ENCODE assay signal across 13 cellular contexts in genomic region chr7:134355925-134356324, GRCh38. TPM values are rescaled to one million over a fixed set of nuclear protein-coding genes. Genes with fewer than 3 reads are reported as not detected.
A peak's percentile ranks its signal among the peaks of the same experiment; 100 is the strongest.
DNase-seq lines count a peak whose midpoint lies in the region; ATAC-seq and TF ChIP-seq lines count a peak whose summit lies in the region.
"Had no signal": no experiment of that assay in that cellular context is flagged by ENCODE, and none has a peak within 500 bp of the region (broad histone marks: within the 10 kb centered on the region; RNA-seq: fewer than 3 reads in every experiment).

No MANE protein-coding gene starts in this region.

- no peak for ATAC-seq in naive thymus-derived CD4-positive, alpha-beta T cell

- H3K4me1 ChIP-seq in PC-9 (replicated peaks; ENCODE audit: insufficient read depth): peaks cover 6% of the 10 kb centered on the region
- H3K4me1 ChIP-seq in naive thymus-derived CD4-positive, alpha-beta T cell (ENCODE audit: control insufficient read depth in 2 of 2, insufficient read depth in 2 of 2, low read length in 2 of 2): no peaks in the 10 kb centered on the region
- H3K4me1 ChIP-seq: neural progenitor cell had no signal

- H3K9me3 ChIP-seq in PC-9 (ENCODE audit: insufficient read depth, low read depth): 0 out of 2 replicates have a peak, but pooled peaks cover 4% of the 10 kb centered on the region
- H3K9me3 ChIP-seq in naive thymus-derived CD4-positive, alpha-beta T cell (ENCODE audit: control insufficient read depth in 2 of 3, low read length in 3 of 3): no peaks in the 10 kb centered on the region

- H3F3A ChIP-seq in PC-9 (ENCODE audit: insufficient read depth, low read depth): no peaks in the 10 kb centered on the region; the same call in 1 of the 2 replicates

- DNase-seq in AG10803 (ENCODE audit: low read depth): peak; percentile 85
- DNase-seq in PC-9: peak in 1 of 2 experiments; percentile 52
- DNase-seq in fibroblast of the aortic adventitia (ENCODE audit: low read depth): peak; percentile 64
- no peak for DNase-seq in 8988T
- no peak for DNase-seq in NCI-H128 (lab: John Stamatoyannopoulos, UW; ENCODE audit: unreplicated experiment)
- no peak for DNase-seq in NCI-H187 treated with DMSO at 0.1 percent for 48 hours (lab: John Stamatoyannopoulos, UW)
- no peak for DNase-seq in naive thymus-derived CD4-positive, alpha-beta T cell
- DNase-seq: HCEC 1CT, NCI-H1092 had no signal

- POLR2A ChIA-PET in PC-9 (lab: Charles Lee; ENCODE audit: unreplicated experiment): no interaction called here
- POLR2A ChIA-PET in naive thymus-derived CD4-positive, alpha-beta T cell (lab: Charles Lee): no interaction called here

- no peak overlapping the region for H3K4me3 Mint-ChIP-seq in nephron
- H3K4me3 Mint-ChIP-seq in naive thymus-derived CD4-positive, alpha-beta T cell: no peak overlapping the region
- H3K4me3 Mint-ChIP-seq: activated naive CD4-positive, alpha-beta T cell treated with anti-CD3 and anti-CD28 coated beads, Interleukin-2, amount 50 U/mL, for 24 hours; neural progenitor cell had no signal

- H3K27me3 ChIP-seq in PC-9 (ENCODE audit: insufficient read depth, low read depth): no peaks in the 10 kb centered on the region
- H3K27me3 ChIP-seq in naive thymus-derived CD4-positive, alpha-beta T cell (ENCODE audit: control insufficient read depth in 2 of 2, insufficient read depth in 2 of 2, low read length in 2 of 2): no peaks in the 10 kb centered on the region
- H3K27me3 ChIP-seq: neural progenitor cell had no signal

- H3K9me2 ChIP-seq in PC-9 (ENCODE audit: insufficient read depth): no peaks in the 10 kb centered on the region

- H3K27ac Mint-ChIP-seq in nephron: peak overlapping the region; percentile 76 to 94 (median 79)
- no peak overlapping the region for H3K27ac Mint-ChIP-seq in naive thymus-derived CD4-positive, alpha-beta T cell
- H3K27ac Mint-ChIP-seq: activated naive CD4-positive, alpha-beta T cell treated with anti-CD3 and anti-CD28 coated beads, Interleukin-2, amount 50 U/mL, for 24 hours; neural progenitor cell had no signal

- CTCF ChIA-PET in PC-9 (lab: Charles Lee): no interaction called here
- CTCF ChIA-PET in naive thymus-derived CD4-positive, alpha-beta T cell (lab: Charles Lee): interaction anchor here (1.1 kb wide), 1 partner anchor 39 kb away, joined by 3 read pairs; the partner anchor contains the start of gene SLC35B4

- no peak overlapping the region for H3K27ac ChIP-seq in PC-9
- no peak overlapping the region for H3K27ac ChIP-seq in naive thymus-derived CD4-positive, alpha-beta T cell (ENCODE audit: low read depth, low read length)
- H3K27ac ChIP-seq: neural progenitor cell, RWPE1 had no signal

- intact Hi-C loops in PC-9 (cut with micrococcal nuclease; ENCODE audit: unreplicated experiment): no loop called here
- intact Hi-C loops in naive thymus-derived CD4-positive, alpha-beta T cell (cut with micrococcal nuclease): loop anchor here in 1 of 2 donors (5.0 kb wide), 1 partner anchor 156 kb away; no protein-coding TSS in a partner anchor

- peaks cover 13% of the 10 kb centered on the region for H3K27me3 Mint-ChIP-seq in nephron (ENCODE audit: low read depth)
- peaks cover 0 to 6% (median 5%) of the 10 kb centered on the region in 5 donors for H3K27me3 Mint-ChIP-seq in naive thymus-derived CD4-positive, alpha-beta T cell

- peaks cover 4% of the 10 kb centered on the region for H3K4me1 Mint-ChIP-seq in nephron
- H3K4me1 Mint-ChIP-seq in naive thymus-derived CD4-positive, alpha-beta T cell: peaks cover 0 to 4% (median 0%) of the 10 kb centered on the region in 7 donors
- H3K4me1 Mint-ChIP-seq: activated naive CD4-positive, alpha-beta T cell treated with anti-CD3 and anti-CD28 coated beads, Interleukin-2, amount 50 U/mL, for 24 hours; neural progenitor cell had no signal

- peak overlapping the region; percentile 10; the same call in 1 of the 2 replicates for H3K4me2 ChIP-seq in PC-9
- H3K4me2 ChIP-seq: neural progenitor cell had no signal

- no peaks in the 10 kb centered on the region for H3K36me3 Mint-ChIP-seq in nephron (ENCODE audit: low read depth)
- no peaks in the 10 kb centered on the region for H3K36me3 Mint-ChIP-seq in naive thymus-derived CD4-positive, alpha-beta T cell
- H3K36me3 Mint-ChIP-seq: activated naive CD4-positive, alpha-beta T cell treated with anti-CD3 and anti-CD28 coated beads, Interleukin-2, amount 50 U/mL, for 24 hours; neural progenitor cell had no signal

- no peak for TF ChIP-seq CTCF in AG10803 (conservative IDR thresholded peaks at IDR 0.05; ENCODE audit: low read length)
- TF ChIP-seq CTCF in PC-9 (conservative IDR thresholded peaks at IDR 0.05): no peak
- no peak for TF ChIP-seq CTCF in fibroblast of the aortic adventitia (IDR thresholded peaks at IDR 0.05; ENCODE audit: insufficient read depth, low read length)
- TF ChIP-seq CTCF in nephron (IDR thresholded peaks at IDR 0.05; ENCODE audit: unreplicated experiment in 3 of 3): no peak

- H3K36me3 ChIP-seq in PC-9 (ENCODE audit: low read depth): no peaks in the 10 kb centered on the region
- no peaks in the 10 kb centered on the region for H3K36me3 ChIP-seq in naive thymus-derived CD4-positive, alpha-beta T cell (ENCODE audit: control insufficient read depth in 2 of 3, insufficient read depth in 3 of 3, low read length in 3 of 3)
- H3K36me3 ChIP-seq: neural progenitor cell had no signal

- H3K79me2 ChIP-seq in PC-9 (ENCODE audit: low read depth): no peaks in the 10 kb centered on the region

- H2AFZ ChIP-seq in PC-9: 0 out of 2 replicates have a peak overlapping the region, but pooled peaks have one; percentile 48
- H2AFZ ChIP-seq: neural progenitor cell had no signal

- no peaks in the 10 kb centered on the region for H3K9me3 Mint-ChIP-seq in nephron
- peaks cover 0 to 1% (median 0%) of the 10 kb centered on the region in 11 donors for H3K9me3 Mint-ChIP-seq in naive thymus-derived CD4-positive, alpha-beta T cell
- H3K9me3 Mint-ChIP-seq: activated naive CD4-positive, alpha-beta T cell treated with anti-CD3 and anti-CD28 coated beads, Interleukin-2, amount 50 U/mL, for 24 hours; neural progenitor cell had no signal

- no peak overlapping the region for H3K4me3 ChIP-seq in AG10803 (ENCODE audit: low read length)
- no peak overlapping the region for H3K4me3 ChIP-seq in PC-9
- no peak overlapping the region for H3K4me3 ChIP-seq in fibroblast of the aortic adventitia (ENCODE audit: low read depth, low read length)
- H3K4me3 ChIP-seq in naive thymus-derived CD4-positive, alpha-beta T cell (ENCODE audit: low read length): no peak overlapping the region
- H3K4me3 ChIP-seq: neural progenitor cell had no signal

- no TSS peak for BruUV-seq in PC-9 (replicated peaks; lab: Mats Ljungman, UMichigan)

- H4K20me1 ChIP-seq in PC-9 (ENCODE audit: insufficient read depth): no peaks in the 10 kb centered on the region

RNA-seq across cellular contexts. Expression of gene SLC35B4, which starts 39.2 kb away (rescaled TPM):
- total RNA-seq in PC-9 (2021) (16.7 and 17.9 TPM in 2 replicates), fibroblast of the aortic adventitia (ENCODE audit: low replicate concordance) (7.8 and 18.4 TPM in 2 replicates)
- total RNA-seq in naive thymus-derived CD4-positive, alpha-beta T cell: 10 to 100 TPM in 4 of 5 experiments, 1 to 10 TPM in 1; 9.8 to 19.2 (median 12.2) TPM
- polyA plus RNA-seq in naive thymus-derived CD4-positive, alpha-beta T cell: 10 to 100 TPM in 1 of 2 donors, 1 to 10 TPM in 1; 10.0 to 14.7 TPM

Comparison
In these comparisons a context has a peak if more than half of its experiments do, and no peak if none do; other contexts are left out.
1. DNase-seq: peak in AG10803 (single experiment) and fibroblast of the aortic adventitia (single experiment); none in 8988T (single experiment), NCI-H128 (single experiment), NCI-H187 treated with DMSO at 0.1 percent for 48 hours (single experiment) and naive thymus-derived CD4-positive, alpha-beta T cell (0 of 9).
2. H3K27ac Mint-ChIP-seq: peak in nephron (3 of 3); none in naive thymus-derived CD4-positive, alpha-beta T cell (0 of 9).